8 cellular contexts compared by ENCODE assay signal in the genomic region with DNA sequence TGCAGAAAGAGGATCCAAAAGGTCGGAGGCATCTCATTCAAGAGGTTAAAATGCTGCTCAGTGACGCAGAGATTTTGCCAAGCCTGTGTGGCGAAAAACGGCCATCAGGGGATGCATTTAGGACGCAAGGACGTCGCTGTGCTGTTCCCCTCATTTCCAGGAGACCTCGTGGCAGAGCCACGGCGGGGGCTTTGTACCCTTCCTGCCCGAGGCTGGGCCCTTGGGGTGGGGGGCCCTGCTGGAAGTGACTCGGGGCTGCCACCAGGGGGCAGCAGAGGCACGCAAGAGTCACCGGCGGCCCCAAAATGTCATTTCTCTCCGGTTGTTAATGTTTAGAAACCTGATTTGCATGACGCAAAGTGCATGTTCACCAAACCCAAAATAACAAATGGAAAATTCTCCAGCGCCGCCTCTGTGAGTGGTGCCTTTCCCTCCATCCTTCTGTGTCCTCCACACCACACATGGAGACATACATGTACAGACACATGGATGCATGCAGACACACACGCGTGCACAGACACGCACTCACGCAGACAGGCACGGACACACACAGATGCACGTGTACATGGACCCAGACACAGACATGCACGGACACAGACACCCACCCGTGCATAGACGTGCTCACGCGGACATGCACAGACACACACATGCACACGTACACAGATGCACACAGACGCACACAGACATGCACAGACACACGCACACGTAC. TPM values are rescaled to one million over a fixed set of nuclear protein-coding genes. Genes with fewer than 3 reads are reported as not detected.
DNase-seq lines count a peak whose midpoint lies in the region; ATAC-seq and TF ChIP-seq lines count a peak whose summit lies in the region.

No MANE protein-coding gene starts in this region.

- H3K36me3 Mint-ChIP-seq in T-helper 17 cell (ENCODE audit: low read depth), result no peaks in the 10 kb centered on the region

- peak; percentile 92 to 94 for TF ChIP-seq CTCF in left lung (IDR thresholded peaks at IDR 0.05)

- DNase-seq in Ammon's horn (ENCODE audit: low spot score), result peak; percentile 63
- DNase-seq in GM19238 (ENCODE audit: insufficient read length, low spot score), result peak; percentile 63
- peak in 2 of 3 donors; percentile 27 to 36 for DNase-seq in T-helper 17 cell
- peak; percentile 5 for DNase-seq in central memory CD4-positive, alpha-beta T cell
- DNase-seq in left lung, result peak in 1 of 2 donors; percentile 85
- DNase-seq in stimulated activated CD4-positive, alpha-beta T cell treated with anti-CD3 and anti-CD28 coated beads, Interleukin-4, amount 100 ng/mL, for 4 hours, result peak; percentile 22 to 50

- H3K36me3 ChIP-seq in left lung, result no peaks in the 10 kb centered on the region

- no peak overlapping the region for H3K4me3 Mint-ChIP-seq in T-helper 17 cell

- H3K27me3 Mint-ChIP-seq in T-helper 17 cell, result peaks cover 17% of the 10 kb centered on the region

- intact Hi-C loops in left lung (cut with DNase I), result no loop called here

- no peak for ATAC-seq in T-helper 17 cell
- ATAC-seq in left lung, result peak; percentile 83
- ATAC-seq in HG03159 (IDR thresholded peaks at IDR 0.05; ENCODE audit: unreplicated experiment), result no peak
- ATAC-seq in HG02678 (IDR thresholded peaks at IDR 0.05; ENCODE audit: unreplicated experiment), result no peak

- no peak overlapping the region for H3K4me3 ChIP-seq in left lung

- no peaks in the 10 kb centered on the region for H3K4me1 ChIP-seq in left lung

- H3K9me3 ChIP-seq in T-helper 17 cell (ENCODE audit: control insufficient read depth, low read length, poor library complexity, severe bottlenecking) (no peaks in the 10 kb centered on the region), left lung (peaks cover 0 to 7% of the 10 kb centered on the region in 2 donors)

- no peaks in the 10 kb centered on the region for H3K4me1 Mint-ChIP-seq in T-helper 17 cell

- H3K27ac Mint-ChIP-seq in T-helper 17 cell, result no peak overlapping the region

- H3K27me3 ChIP-seq in left lung, result peaks cover 13 to 67% of the 10 kb centered on the region in 2 donors

- H3K27ac ChIP-seq in left lung, result no peak overlapping the region

RNA-seq across cellular contexts. Expression of a gene that starts 51.0 kb away (rescaled TPM):
- not detected for total RNA-seq in T-helper 17 cell
- not detected for total RNA-seq in left lung
